In genomic region chr1:88890790-88891317, GRCh38 we compare ENCODE assay signal across 8 cellular contexts. TPM values are rescaled to one million over a fixed set of nuclear protein-coding genes. Genes with fewer than 3 reads are reported as not detected.
DNase-seq lines count a peak whose midpoint lies in the region; ATAC-seq and TF ChIP-seq lines count a peak whose summit lies in the region.

No MANE protein-coding gene starts in this region.

- H3K27ac ChIP-seq in GM23338 (ENCODE audit: low read depth) (no peak overlapping the region), OCI-LY7 (ENCODE audit: low read depth, low read length, poor library complexity, severe bottlenecking) (peak overlapping the region; percentile 63), ascending aorta (peak overlapping the region; percentile 91 to 99), hepatocyte (peak overlapping the region; percentile 95), rectal smooth muscle tissue (ENCODE audit: low read depth, low read length) (peak overlapping the region; percentile 79)

- no peaks in the 10 kb centered on the region for H3F3A ChIP-seq in GM23338 (replicated peaks; ENCODE audit: low read depth)

- CTCF ChIA-PET in Caco-2 (lab: Charles Lee): interaction anchor here (0.5 to 0.8 kb wide), 2 partner anchors 29 to 101 kb away, joined by 3 to 7 read pairs; no protein-coding TSS in a partner anchor
- CTCF ChIA-PET in OCI-LY7 (lab: Charles Lee; ENCODE audit: unreplicated experiment): interaction anchor here (0.9 kb wide), 1 partner anchor 207 kb away, joined by 3 read pairs; no protein-coding TSS in a partner anchor

- H2AFZ ChIP-seq in GM23338: peak overlapping the region; percentile 99
- H2AFZ ChIP-seq in OCI-LY7 (ENCODE audit: low read length): peak overlapping the region; percentile 85; the same call in 1 of the 2 replicates
- peak overlapping the region; percentile 83 for H2AFZ ChIP-seq in hepatocyte

- no peaks in the 10 kb centered on the region for H3K9me3 ChIP-seq in Caco-2
- no peaks in the 10 kb centered on the region; the same call in 1 of the 2 replicates for H3K9me3 ChIP-seq in OCI-LY7 (ENCODE audit: low read length)
- H3K9me3 ChIP-seq in ascending aorta: no peaks in the 10 kb centered on the region
- H3K9me3 ChIP-seq in hepatocyte (ENCODE audit: low read depth): no peaks in the 10 kb centered on the region

- H3K9me3 Mint-ChIP-seq in Caco-2 (ENCODE audit: unreplicated experiment) (no peaks in the 10 kb centered on the region), GM23338 (peaks cover 2% of the 10 kb centered on the region; the same call in 1 of the 3 replicates)

- H3K9me2 ChIP-seq in GM23338 (ENCODE audit: insufficient read depth) (no peaks in the 10 kb centered on the region), OCI-LY7 (ENCODE audit: insufficient read depth, low read length) (no peaks in the 10 kb centered on the region), hepatocyte (replicated peaks; ENCODE audit: insufficient read depth) (no peaks in the 10 kb centered on the region)

- H3K9ac ChIP-seq in rectal smooth muscle tissue (ENCODE audit: low read length): peak overlapping the region; percentile 73

- POLR2A ChIA-PET in Caco-2 (lab: Charles Lee): interaction anchor here (0.5 to 1.0 kb wide), 3 partner anchors 8 to 1058 kb away, joined by 3 to 7 read pairs (median 7); partner anchors contain the start of gene PKN2
- POLR2A ChIA-PET in OCI-LY7 (lab: Charles Lee): interaction anchor here (0.5 to 2.2 kb wide), 4 partner anchors 79 to 932 kb away, joined by 3 to 17 read pairs (median 4); partner anchors contain the start of gene PKN2

- H3K36me3 ChIP-seq in Caco-2 (ENCODE audit: control insufficient read depth, insufficient read depth, low read length) (no peaks in the 10 kb centered on the region; the same call in 1 of the 2 replicates), GM23338 (ENCODE audit: insufficient read depth) (peaks cover 8% of the 10 kb centered on the region; the same call in 1 of the 2 replicates), OCI-LY7 (ENCODE audit: insufficient read depth, low read length) (peaks cover 35% of the 10 kb centered on the region), ascending aorta (peaks cover 12 to 17% of the 10 kb centered on the region in 2 donors), hepatocyte (replicated peaks; ENCODE audit: insufficient read depth, low read depth) (peaks cover 6% of the 10 kb centered on the region), rectal smooth muscle tissue (ENCODE audit: control insufficient read depth, insufficient read depth, low read length) (peaks cover 4% of the 10 kb centered on the region)

- 1% methylated on average over 14 of the region's 18 CpGs for WGBS in hepatocyte (ENCODE audit: low lambda C conversion rate, missing lambda C conversion rate)

- H4K20me1 ChIP-seq in GM23338 (replicated peaks; ENCODE audit: insufficient read depth) (no peaks in the 10 kb centered on the region; the same call in 1 of the 2 replicates), OCI-LY7 (ENCODE audit: insufficient read depth, low read length) (peaks cover 25% of the 10 kb centered on the region), hepatocyte (ENCODE audit: insufficient read depth, poor library complexity, severe bottlenecking) (peaks cover 26% of the 10 kb centered on the region)

- no TSS peak for BruUV-seq in Caco-2 (replicated peaks; lab: Mats Ljungman, UMichigan)
- BruUV-seq in OCI-LY7 (replicated peaks; lab: Mats Ljungman, UMichigan): no TSS peak

- H3K27me3 Mint-ChIP-seq in Caco-2 (ENCODE audit: insufficient read depth, unreplicated experiment) (no peaks in the 10 kb centered on the region), GM23338 (ENCODE audit: insufficient read depth, low read depth, poor library complexity) (peaks cover 5% of the 10 kb centered on the region)

- peaks cover 35% of the 10 kb centered on the region for H3K36me3 Mint-ChIP-seq in Caco-2 (ENCODE audit: insufficient read depth, unreplicated experiment)
- H3K36me3 Mint-ChIP-seq in GM23338 (ENCODE audit: low read depth): peaks cover 3% of the 10 kb centered on the region; the same call in 1 of the 3 replicates

- H3K4me1 ChIP-seq in Caco-2 (no peaks in the 10 kb centered on the region), GM23338 (ENCODE audit: insufficient read depth) (peaks cover 7% of the 10 kb centered on the region; the same call in 1 of the 2 replicates), OCI-LY7 (ENCODE audit: insufficient read depth, low read length, poor library complexity, severe bottlenecking) (peaks cover 26% of the 10 kb centered on the region), ascending aorta (peaks cover 2 to 11% of the 10 kb centered on the region in 2 donors), hepatocyte (ENCODE audit: insufficient read depth) (peaks cover 16% of the 10 kb centered on the region), rectal smooth muscle tissue (ENCODE audit: control insufficient read depth, insufficient read depth, low read length) (peaks cover 9% of the 10 kb centered on the region)

- intact Hi-C loops in Caco-2 (cut with micrococcal nuclease; ENCODE audit: unreplicated experiment): loop anchor here (1.0 kb wide), 1 partner anchor 207 kb away; the partner anchor contains the start of gene PKN2
- intact Hi-C loops in OCI-LY7 (cut with micrococcal nuclease; ENCODE audit: unreplicated experiment): loop anchor here (1.0 kb wide), 1 partner anchor 207 kb away; the partner anchor contains the start of gene PKN2
- intact Hi-C loops in ascending aorta (cut with DNase I): loop anchor here (2.0 to 10.0 kb wide), 4 partner anchors 131 to 1976 kb away; partner anchors contain the start of genes GBP3, HS2ST1, PKN2 and SELENOF

- no peak for TF ChIP-seq CTCF in Caco-2 (IDR thresholded peaks at IDR 0.05; ENCODE audit: insufficient read depth in 1 of 2, low read depth in 1 of 2, low read length in 1 of 2, severe bottlenecking in 1 of 2, unreplicated experiment in 1 of 2)
- no peak for TF ChIP-seq CTCF in GM23338 (conservative IDR thresholded peaks at IDR 0.05; ENCODE audit: low read depth in 2 of 2)
- no peak for TF ChIP-seq CTCF in OCI-LY7 (conservative IDR thresholded peaks at IDR 0.05; ENCODE audit: low read length)
- TF ChIP-seq CTCF in ascending aorta (IDR thresholded peaks at IDR 0.05): no peak
- no peak for TF ChIP-seq CTCF in hepatocyte (IDR thresholded peaks at IDR 0.05; ENCODE audit: poor library complexity)

- peak overlapping the region; percentile 98 for H3K27ac Mint-ChIP-seq in Caco-2 (ENCODE audit: unreplicated experiment)
- H3K27ac Mint-ChIP-seq in GM23338: peak overlapping the region; percentile 96; the same call in 1 of the 2 replicates

- H3K4me3 Mint-ChIP-seq in Caco-2 (ENCODE audit: unreplicated experiment) (peak overlapping the region; percentile 99), GM23338 (peak overlapping the region; percentile 96)

- peaks cover 8% of the 10 kb centered on the region for H3K4me1 Mint-ChIP-seq in Caco-2 (ENCODE audit: low read depth, unreplicated experiment)
- H3K4me1 Mint-ChIP-seq in GM23338: peaks cover 13% of the 10 kb centered on the region

- H3K4me2 ChIP-seq in GM23338 (peak overlapping the region; percentile 81), OCI-LY7 (ENCODE audit: low read length) (peak overlapping the region; percentile 100), hepatocyte (peak overlapping the region; percentile 90)

- ATAC-seq in GM23338 (peak; percentile 59), HG03175 (IDR thresholded peaks at IDR 0.05; ENCODE audit: unreplicated experiment) (no peak), GM18519 (IDR thresholded peaks at IDR 0.05; ENCODE audit: low FRiP score, unreplicated experiment) (no peak)

- DNase-seq in Caco-2: peak in 1 of 2 experiments; percentile 3
- DNase-seq in GM23338 (ENCODE audit: low spot score): peak; percentile 60
- DNase-seq in OCI-LY7 (ENCODE audit: low spot score): peak; percentile 31
- no peak for DNase-seq in ascending aorta (ENCODE audit: low spot score in 2 of 2)
- DNase-seq in hepatocyte (ENCODE audit: low spot score): peak; percentile 38

- H3K79me2 ChIP-seq in GM23338 (replicated peaks; ENCODE audit: insufficient read depth) (peaks cover 25% of the 10 kb centered on the region), OCI-LY7 (ENCODE audit: insufficient read depth, low read depth, low read length) (peaks cover 41% of the 10 kb centered on the region), hepatocyte (peaks cover 50% of the 10 kb centered on the region)

- H3K27me3 ChIP-seq in Caco-2 (replicated peaks; ENCODE audit: control insufficient read depth, insufficient read depth, low read length): no peaks in the 10 kb centered on the region
- no peaks in the 10 kb centered on the region for H3K27me3 ChIP-seq in GM23338 (ENCODE audit: insufficient read depth)
- H3K27me3 ChIP-seq in ascending aorta: no peaks in the 10 kb centered on the region
- H3K27me3 ChIP-seq in hepatocyte: no peaks in the 10 kb centered on the region
- H3K27me3 ChIP-seq in rectal smooth muscle tissue (ENCODE audit: control insufficient read depth, insufficient read depth, low read length): no peaks in the 10 kb centered on the region

- H3K4me3 ChIP-seq in Caco-2 (ENCODE audit: low read depth, low read length) (peak overlapping the region; percentile 65), GM23338 (peak overlapping the region; percentile 81), OCI-LY7 (ENCODE audit: low read depth, low read length, poor library complexity, severe bottlenecking) (peak overlapping the region; percentile 96), ascending aorta (peak overlapping the region; percentile 62 to 95), hepatocyte (peak overlapping the region; percentile 83), rectal smooth muscle tissue (ENCODE audit: low read length) (peak overlapping the region; percentile 69)

TF ChIP-seq in GM23338, 12 proteins besides CTCF, POLR2A, EP300 and RAD21:
- TF ChIP-seq CREB1 (CRISPR knock-in tag; IDR thresholded peaks at IDR 0.05; ENCODE audit: low read depth) (no peak), POLR2AphosphoS5 (IDR thresholded peaks at IDR 0.05; ENCODE audit: low read depth) (no peak), ETS1 (IDR thresholded peaks at IDR 0.05) (no peak)

RNA-seq across cellular contexts. Expression of gene GTF2B, which starts 0.5 kb away (rescaled TPM):
- total RNA-seq in Caco-2 (2022) (15.5 and 17.5 TPM in 2 replicates), OCI-LY7 (2022) (28.9 and 30.8 TPM in 2 replicates), ascending aorta (13.7 TPM), hepatocyte (52.6 and 58.1 TPM in 2 replicates)
- total RNA-seq in GM23338 (2014; rRNA removed; shearing (Covaris generic)): 19.9 and 22.7 TPM in 2 replicates
- polyA plus RNA-seq in GM23338 (2016; fragmentation: Nextera tagmentation; extraction: Ambion mirVana) (15.7 and 19.8 TPM in 2 replicates), hepatocyte (43.1 and 45.0 TPM in 2 replicates)
- total RNA-seq in OCI-LY7 (2014; rRNA removed; shearing (Covaris generic)): 40.3 and 41.1 TPM in 2 replicates

Comparison
In these comparisons a context has a peak if more than half of its experiments do, and no peak if none do; other contexts are left out.
1. DNase-seq: peak in GM23338 (single experiment), OCI-LY7 (single experiment) and hepatocyte (single experiment); none in ascending aorta (0 of 2).
2. Peak in every context shown above with its lines, with median percentiles within 50 percentile points of each other: H3K4me3 ChIP-seq, H2AFZ ChIP-seq and H3K4me2 ChIP-seq.